ENCODE assay signal across 33 cellular contexts in genomic region chr11:104001474-104001873, GRCh38. TPM values are rescaled to one million over a fixed set of nuclear protein-coding genes. Genes with fewer than 3 reads are reported as not detected.
A peak's percentile ranks its signal among the peaks of the same experiment; 100 is the strongest.
DNase-seq lines count a peak whose midpoint lies in the region; ATAC-seq and TF ChIP-seq lines count a peak whose summit lies in the region.
"Had no signal": no experiment of that assay in that cellular context is flagged by ENCODE, and none has a peak within 500 bp of the region (broad histone marks: within the 10 kb centered on the region; RNA-seq: fewer than 3 reads in every experiment).

No MANE protein-coding gene starts in this region.

- H3K4me3 ChIP-seq in AG10803 (ENCODE audit: low read length) (no peak overlapping the region), cardiac fibroblast (replicated peaks in 1 of 2; ENCODE audit: low read depth in 2 of 2, low read length in 2 of 2) (no peak overlapping the region), foreskin fibroblast (ENCODE audit: low read depth in 1 of 2, low read length in 2 of 2) (no peak overlapping the region)
- H3K4me3 ChIP-seq: Peyer's patch, right atrium auricular region, spleen, upper lobe of right lung had no signal

- H3K36me3 Mint-ChIP-seq in osteocyte (ENCODE audit: unreplicated experiment): no peaks in the 10 kb centered on the region
- H3K36me3 Mint-ChIP-seq: activated naive CD4-positive, alpha-beta T cell treated with anti-CD3 and anti-CD28 coated beads, Interleukin-2, amount 50 U/mL, for 72 hours; CD8-positive, alpha-beta T cell had no signal

- no peak for ATAC-seq in Right ventricle myocardium superior (ENCODE audit: poor library complexity)
- ATAC-seq: activated CD4-positive, alpha-beta T cell treated with anti-CD3 and anti-CD28 coated beads for 36 hours; activated naive CD4-positive, alpha-beta T cell treated with anti-CD3 and anti-CD28 coated beads, Interleukin-2, amount 50 U/mL, for 72 hours; CD8-positive, alpha-beta T cell; esophagus mucosa; stimulated activated naive CD8-positive, alpha-beta T cell treated with anti-CD3 and anti-CD28 coated beads, Interleukin-15, Interleukin-2, amounts not matched to agents 100 U/mL and 50 U/mL, for 24 hours; upper lobe of right lung had no signal

- no peak overlapping the region for H3K27ac Mint-ChIP-seq in osteocyte (ENCODE audit: unreplicated experiment)
- H3K27ac Mint-ChIP-seq: activated CD4-positive, alpha-beta T cell treated with anti-CD3 and anti-CD28 coated beads for 36 hours; activated naive CD4-positive, alpha-beta T cell treated with anti-CD3 and anti-CD28 coated beads, Interleukin-2, amount 50 U/mL, for 72 hours; CD8-positive, alpha-beta T cell; T-helper 2 cell treated with Interferon-gamma antibody and Interleukin-4, amounts not matched to agents 5 μg/mL and 100 μg/mL, for 36 hours had no signal

- intact Hi-C loops in Right ventricle myocardium superior (cut with DNase I): no loop called here

- TF ChIP-seq CTCF in AG10803 (conservative IDR thresholded peaks at IDR 0.05; ENCODE audit: low read length) (no peak), cardiac fibroblast (IDR thresholded peaks at IDR 0.05; ENCODE audit: low read depth, low read length) (no peak), foreskin fibroblast (IDR thresholded peaks at IDR 0.05; ENCODE audit: low read depth, low read length) (no peak), osteocyte (IDR thresholded peaks at IDR 0.05) (no peak)

- H3K9me3 Mint-ChIP-seq in osteocyte (ENCODE audit: unreplicated experiment): no peaks in the 10 kb centered on the region
- H3K9me3 Mint-ChIP-seq: activated naive CD4-positive, alpha-beta T cell treated with anti-CD3 and anti-CD28 coated beads, Interleukin-2, amount 50 U/mL, for 72 hours; CD8-positive, alpha-beta T cell; T-helper 2 cell treated with Interferon-gamma antibody and Interleukin-4, amounts not matched to agents 5 μg/mL and 100 μg/mL, for 36 hours had no signal

- DNase-seq in AG10803 (ENCODE audit: low read depth) (peak; percentile 48), NCI-H226 (peak; percentile 53), cardiac fibroblast (ENCODE audit: low read depth in 2 of 2) (peak; percentile 43 to 59), foreskin fibroblast (peak; percentile 13 to 58), Right ventricle myocardium superior (no peak), osteocyte (ENCODE audit: extremely low spot score, unreplicated experiment) (no peak), NCI-H524 treated with DMSO at 0.1 percent for 48 hours (lab: John Stamatoyannopoulos, UW) (no peak)
- DNase-seq in activated CD8-positive, alpha-beta memory T cell treated with anti-CD3 and anti-CD28 coated beads, Interleukin-2, amount 50 U/mL, for 48 hours: no peak
- DNase-seq: activated CD4-positive, alpha-beta T cell treated with anti-CD3 and anti-CD28 coated beads for 36 hours; activated effector memory CD4-positive, alpha-beta T cell treated with Interleukin-2 at 50 U/mL for 16 hours; BE2C; CD8-positive, alpha-beta T cell; glutamatergic neuron; mammary epithelial cell; NCI-H1436; NCI-H2081 treated with DMSO at 0.1 percent for 48 hours; NCI-H345; NCI-H774; Peyer's patch; SHP77 treated with DMSO at 0.1 percent for 48 hours; spleen; stimulated activated CD4-positive, alpha-beta T cell treated with anti-CD3 and anti-CD28 coated beads, Interleukin-2, amount 100 ng/mL, for 24 hours; stimulated activated naive CD8-positive, alpha-beta T cell treated with anti-CD3 and anti-CD28 coated beads, Interleukin-15, Interleukin-2, amounts not matched to agents 100 U/mL and 50 U/mL, for 24 hours; upper lobe of right lung had no signal

- no peak overlapping the region for H3K4me3 Mint-ChIP-seq in osteocyte (ENCODE audit: unreplicated experiment)
- H3K4me3 Mint-ChIP-seq: activated CD4-positive, alpha-beta T cell treated with anti-CD3 and anti-CD28 coated beads for 36 hours; CD8-positive, alpha-beta T cell; neural crest cell; T-helper 2 cell treated with Interferon-gamma antibody and Interleukin-4, amounts not matched to agents 5 μg/mL and 100 μg/mL, for 36 hours had no signal

- H3K27me3 Mint-ChIP-seq in osteocyte (ENCODE audit: unreplicated experiment): no peaks in the 10 kb centered on the region
- H3K27me3 Mint-ChIP-seq: activated CD4-positive, alpha-beta T cell treated with anti-CD3 and anti-CD28 coated beads for 36 hours had no signal

- H3K4me1 Mint-ChIP-seq in osteocyte (ENCODE audit: unreplicated experiment): peaks cover 13% of the 10 kb centered on the region
- H3K4me1 Mint-ChIP-seq: activated CD4-positive, alpha-beta T cell treated with anti-CD3 and anti-CD28 coated beads for 36 hours had no signal

RNA-seq across cellular contexts. Expression of gene DDI1, which starts 35.0 kb away (rescaled TPM):
- total RNA-seq in Right ventricle myocardium superior: not detected
- total RNA-seq in osteocyte: not detected in 2 replicates
- total RNA-seq: activated CD4-positive, alpha-beta T cell treated with anti-CD3 and anti-CD28 coated beads for 36 hours; activated naive CD4-positive, alpha-beta T cell treated with anti-CD3 and anti-CD28 coated beads, Interleukin-2, amount 50 U/mL, for 72 hours; aorta; CD8-positive, alpha-beta T cell; dermis microvascular lymphatic vessel endothelial cell; esophagus mucosa; H4; mammary epithelial cell; neural crest cell; Peyer's patch; right atrium auricular region; spleen; temporal lobe; upper lobe of right lung had no signal

Comparison
In these comparisons a context has a peak if more than half of its experiments do, and no peak if none do; other contexts are left out.
1. DNase-seq: peak in AG10803 (single experiment), NCI-H226 (single experiment), cardiac fibroblast (2 of 2) and foreskin fibroblast (2 of 2); none in Right ventricle myocardium superior (single experiment), osteocyte (single experiment), activated CD8-positive, alpha-beta memory T cell treated with anti-CD3 and anti-CD28 coated beads, Interleukin-2, amount 50 U/mL, for 48 hours (single experiment) and NCI-H524 treated with DMSO at 0.1 percent for 48 hours (single experiment).